Comparison of ENCODE assay signal across 22 cellular contexts in the genomic region with DNA sequence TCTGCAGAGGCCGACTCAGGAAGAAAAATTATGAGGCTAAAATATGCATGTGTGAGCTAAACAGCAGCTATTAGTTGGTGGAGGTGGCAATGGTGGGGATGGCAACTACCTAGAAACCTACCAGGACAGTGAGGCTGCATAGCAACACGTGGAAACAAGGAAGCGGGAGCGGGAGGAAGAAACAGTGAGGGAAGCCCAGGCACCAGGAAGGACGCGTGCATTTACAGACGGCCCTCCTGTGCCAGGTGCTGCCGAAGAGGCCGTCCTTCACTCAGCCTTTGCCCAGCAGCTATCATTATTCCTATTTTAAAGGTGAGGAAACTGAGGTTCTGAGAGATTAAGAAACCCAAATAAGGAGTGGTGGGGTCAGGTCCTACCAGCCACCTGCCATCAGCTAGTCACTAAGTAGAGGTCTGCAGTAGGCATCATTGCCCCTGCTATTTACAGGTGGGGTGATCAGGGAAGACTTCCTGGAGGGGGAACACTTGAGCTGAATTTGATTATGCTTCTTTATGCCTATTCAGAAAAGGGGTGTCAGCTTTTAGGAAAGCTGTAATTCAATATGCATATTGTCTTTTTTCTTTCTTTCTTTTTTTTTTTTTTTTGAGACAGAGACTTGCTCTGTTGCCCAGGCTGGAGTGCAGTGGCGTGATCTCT.
A peak's percentile ranks its signal among the peaks of the same experiment; 100 is the strongest.
DNase-seq lines count a peak whose midpoint lies in the region; ATAC-seq and TF ChIP-seq lines count a peak whose summit lies in the region.
"Had no signal": no experiment of that assay in that cellular context is flagged by ENCODE, and none has a peak within 500 bp of the region (broad histone marks: within the 10 kb centered on the region; RNA-seq: fewer than 3 reads in every experiment).

No MANE protein-coding gene starts in this region.

- H4K20me1 ChIP-seq in GM23338 (replicated peaks; ENCODE audit: insufficient read depth) = peaks cover 5% of the 10 kb centered on the region; the same call in 1 of the 2 replicates

- peaks cover 39% of the 10 kb centered on the region for H3K4me1 Mint-ChIP-seq in GM23338
- peaks cover 39% of the 10 kb centered on the region for H3K4me1 Mint-ChIP-seq in WTC11

- CTCF ChIA-PET in WTC11 (lab: Charles Lee) = interaction anchor here (0.6 to 0.7 kb wide), 2 partner anchors 46 to 1355 kb away, joined by 3 read pairs; no protein-coding TSS in a partner anchor

- TF ChIP-seq EP300 in transverse colon (IDR thresholded peaks at IDR 0.05; ENCODE audit: low read depth) = no peak
- no peak for TF ChIP-seq EP300 in esophagus muscularis mucosa (IDR thresholded peaks at IDR 0.05)

- in situ Hi-C loops in transverse colon (cut with MboI; ENCODE audit: low pct_ligation_motif_present in 1 of 4, low pct_unique_long_range_greater_than_20kb in 1 of 4, low sequenced_read_pairs in 3 of 4) = no loop called here

- H3K27ac ChIP-seq in GM23338 (ENCODE audit: low read depth) (no peak overlapping the region), transverse colon (peak overlapping the region in 3 of 4 donors; percentile 34 to 73 (median 71)), esophagus muscularis mucosa (replicated peaks in 1 of 4) (no peak overlapping the region)
- H3K27ac ChIP-seq: GM23248, PC-9, SJCRH30 had no signal

- 0 out of 2 replicates have a peak overlapping the region, but pooled peaks have one; percentile 55 for H3K4me2 ChIP-seq in GM23338
- H3K4me2 ChIP-seq: PC-9 had no signal

- peaks cover 4% of the 10 kb centered on the region for H3K27me3 Mint-ChIP-seq in GM23338 (ENCODE audit: insufficient read depth, low read depth, poor library complexity)
- no peaks in the 10 kb centered on the region for H3K27me3 Mint-ChIP-seq in WTC11 (ENCODE audit: low read depth)

- DNase-seq in GM23338 (ENCODE audit: low spot score) (no peak), WTC11 (ENCODE audit: low spot score) (no peak), mucosa of descending colon (peak; percentile 68 to 73 (median 70)), transverse colon (peak; percentile 63), esophagus muscularis mucosa (ENCODE audit: extremely low spot score) (no peak)
- DNase-seq in activated T-cell treated with anti-CD3 and anti-CD28 coated beads, Interleukin-2, amount 50 U/mL, for 1 hour = no peak
- DNase-seq: DMS53; GM23248; HCEC 1CT; Karpas-422; NCI-H1092 treated with DMSO at 0.1 percent for 48 hours; NCI-H146; NCI-H1930; NCI-H446; NCI-H524 treated with DMSO at 0.1 percent for 48 hours; NCI-H82; NK-92 treated with Interleukin-12 subunit alpha and Interleukin-12 subunit beta, amount 100 ng/mL, for 24 hours; PC-9; SJCRH30 had no signal

- TF ChIP-seq POLR2A in transverse colon (IDR thresholded peaks at IDR 0.05) (no peak), esophagus muscularis mucosa (IDR thresholded peaks at IDR 0.05; ENCODE audit: low read depth) (no peak)

- H3K36me3 Mint-ChIP-seq in GM23338 (ENCODE audit: low read depth) (no peaks in the 10 kb centered on the region), WTC11 (no peaks in the 10 kb centered on the region)

- H3K79me2 ChIP-seq in GM23338 (replicated peaks; ENCODE audit: insufficient read depth) = no peaks in the 10 kb centered on the region

- intact Hi-C loops in mucosa of descending colon (cut with DNase I, micrococcal nuclease) = no loop called here
- intact Hi-C loops in transverse colon (cut with DNase I; ENCODE audit: low total_unique reads) = no loop called here
- intact Hi-C loops in esophagus muscularis mucosa (cut with DNase I) = no loop called here

- 56 to 89% methylated on average over 9 to 10 of the region's 10 CpGs for WGBS in transverse colon (ENCODE audit: low coverage in 1 of 2), 2 donors
- WGBS in esophagus muscularis mucosa = 94% methylated on average over 10 of the region's 10 CpGs

- H3K9me2 ChIP-seq in GM23338 (ENCODE audit: insufficient read depth) = no peaks in the 10 kb centered on the region; the same call in 1 of the 2 replicates

- H2AFZ ChIP-seq in GM23338 = no peak overlapping the region
- H2AFZ ChIP-seq: GM23248, PC-9 had no signal

- H3K27me3 ChIP-seq in GM23338 (ENCODE audit: insufficient read depth) (no peaks in the 10 kb centered on the region), transverse colon (no peaks in the 10 kb centered on the region), esophagus muscularis mucosa (no peaks in the 10 kb centered on the region)
- H3K27me3 ChIP-seq: SJCRH30 had no signal

- no peak overlapping the region for H3K4me3 Mint-ChIP-seq in GM23338
- no peak overlapping the region for H3K4me3 Mint-ChIP-seq in WTC11

- TF ChIP-seq CTCF in GM23338 (conservative IDR thresholded peaks at IDR 0.05; ENCODE audit: low read depth in 2 of 2) (0 out of 4 replicates have a peak, but pooled peaks of 1 of the 2 experiments have one; percentile 0), WTC11 (IDR thresholded peaks at IDR 0.05) (no peak), mucosa of descending colon (IDR thresholded peaks at IDR 0.05) (no peak), transverse colon (IDR thresholded peaks at IDR 0.05) (no peak), esophagus muscularis mucosa (IDR thresholded peaks at IDR 0.05) (no peak)

- H3K4me3 ChIP-seq in GM23338 (no peak overlapping the region), mucosa of descending colon (no peak overlapping the region), transverse colon (no peak overlapping the region), esophagus muscularis mucosa (no peak overlapping the region)
- H3K4me3 ChIP-seq: GM23248, PC-9, SJCRH30 had no signal

- no peak for ATAC-seq in GM23338
- ATAC-seq in WTC11 = no peak
- ATAC-seq in mucosa of descending colon = peak; percentile 72
- ATAC-seq in GM21526 (IDR thresholded peaks at IDR 0.05; ENCODE audit: low FRiP score, unreplicated experiment) = no peak
- ATAC-seq: Right ventricle myocardium inferior, SK-N-SH treated with all-trans-retinoic acid at 6 μM for 48 hours had no signal

- H3K4me1 ChIP-seq in GM23338 (ENCODE audit: insufficient read depth) (peaks cover 35% of the 10 kb centered on the region), mucosa of descending colon (ENCODE audit: low read depth) (peaks cover 30% of the 10 kb centered on the region), transverse colon (peaks cover 0 to 59% (median 31%) of the 10 kb centered on the region in 4 donors), esophagus muscularis mucosa (no peaks in the 10 kb centered on the region)
- H3K4me1 ChIP-seq: SJCRH30 had no signal

- H3K36me3 ChIP-seq in GM23338 (ENCODE audit: insufficient read depth) = no peaks in the 10 kb centered on the region
- H3K36me3 ChIP-seq in mucosa of descending colon (ENCODE audit: low read depth) = no peaks in the 10 kb centered on the region
- H3K36me3 ChIP-seq in transverse colon = no peaks in the 10 kb centered on the region
- no peaks in the 10 kb centered on the region for H3K36me3 ChIP-seq in esophagus muscularis mucosa
- H3K36me3 ChIP-seq: SJCRH30 had no signal

- H3K27ac Mint-ChIP-seq in GM23338 = no peak overlapping the region
- H3K27ac Mint-ChIP-seq in WTC11 = no peak overlapping the region; the same call in 1 of the 2 replicates

- no peaks in the 10 kb centered on the region for H3K9me3 ChIP-seq in mucosa of descending colon
- H3K9me3 ChIP-seq in transverse colon = no peaks in the 10 kb centered on the region
- H3K9me3 ChIP-seq in esophagus muscularis mucosa = no peaks in the 10 kb centered on the region
- H3K9me3 ChIP-seq: SJCRH30 had no signal

- no peaks in the 10 kb centered on the region for H3F3A ChIP-seq in GM23338 (replicated peaks; ENCODE audit: low read depth)

- H3K9me3 Mint-ChIP-seq in GM23338 (no peaks in the 10 kb centered on the region; the same call in 2 of the 3 replicates), WTC11 (no peaks in the 10 kb centered on the region)

- POLR2A ChIA-PET in WTC11 (lab: Charles Lee) = no interaction called here

TF ChIP-seq in WTC11, 78 proteins besides CTCF, POLR2A, EP300 and RAD21:
- 0 out of 2 replicates have a peak, but pooled peaks have one; percentile 20 for TF ChIP-seq ZNF121 (CRISPR knock-in tag; IDR thresholded peaks at IDR 0.05)
- no peak for TF ChIP-seq SP1 (CRISPR knock-in tag; conservative IDR thresholded peaks at IDR 0.05)
TF ChIP-seq in WTC11: peak in this region for 1.

Comparison
In these comparisons a context has a peak if more than half of its experiments do, and no peak if none do; other contexts are left out.
1. DNase-seq: peak in mucosa of descending colon (3 of 3) and transverse colon (single experiment); none in GM23338 (single experiment), WTC11 (single experiment), activated T-cell treated with anti-CD3 and anti-CD28 coated beads, Interleukin-2, amount 50 U/mL, for 1 hour (single experiment) and esophagus muscularis mucosa (single experiment).
2. H3K27ac ChIP-seq: peak in transverse colon (3 of 4); none in GM23338 (single experiment) and esophagus muscularis mucosa (0 of 4).